Comparison of ENCODE assay signal across 7 cellular contexts in the genomic region with DNA sequence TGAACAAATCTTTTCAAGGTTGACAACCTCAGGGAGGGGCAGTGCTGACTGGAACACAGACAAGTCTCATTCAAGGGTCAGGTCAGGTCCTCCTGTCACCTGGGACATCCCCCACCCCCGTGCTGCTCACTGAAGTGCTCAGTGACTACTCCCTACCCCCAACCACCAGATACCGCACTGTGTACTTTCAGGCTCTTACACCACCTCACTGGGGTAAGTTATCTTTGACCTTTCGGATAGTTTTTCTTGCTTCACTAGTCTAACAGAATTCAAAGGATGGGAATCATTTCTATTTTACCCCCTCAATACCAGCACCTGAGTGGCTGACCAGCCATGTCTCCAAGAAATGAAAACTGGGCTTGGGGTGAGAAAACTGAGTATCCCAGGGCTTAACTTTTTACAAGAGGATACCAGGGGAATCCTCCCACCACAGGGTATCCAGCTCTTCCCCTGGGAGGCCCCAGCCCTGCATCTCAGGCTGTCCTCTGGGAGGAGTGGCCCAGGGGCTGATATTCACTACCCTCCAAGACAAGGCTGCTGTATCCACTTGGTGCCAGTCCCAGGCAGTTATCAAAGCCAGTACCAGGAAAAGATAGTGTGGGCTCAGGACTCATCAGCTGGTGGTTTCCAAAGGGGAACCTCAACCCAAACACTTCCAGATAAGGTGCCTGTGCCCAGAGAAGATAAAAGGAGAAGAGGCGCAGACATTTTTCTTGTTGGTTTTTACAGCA. TPM values are rescaled to one million over a fixed set of nuclear protein-coding genes. Genes with fewer than 3 reads are reported as not detected.
DNase-seq lines count a peak whose midpoint lies in the region; ATAC-seq, FAIRE-seq and TF ChIP-seq lines count a peak whose summit lies in the region.

No MANE protein-coding gene starts in this region.

- peak overlapping the region; percentile 99 to 100 for H3K27ac Mint-ChIP-seq in stimulated activated naive CD8-positive, alpha-beta T cell treated with anti-CD3 and anti-CD28 coated beads, Interleukin-15, amount 100 ng/mL, for 72 hours

- no peaks in the 10 kb centered on the region for H3K9me3 Mint-ChIP-seq in stimulated activated naive CD8-positive, alpha-beta T cell treated with anti-CD3 and anti-CD28 coated beads, Interleukin-15, amount 100 ng/mL, for 72 hours

- 69% methylated on average over 4 of the region's 4 CpGs for WGBS in SK-N-SH (ENCODE audit: low lambda C conversion rate)

- H3K27me3 ChIP-seq in SK-N-SH (ENCODE audit: insufficient read depth) (no peaks in the 10 kb centered on the region), PC-3 (ENCODE audit: low read length) (no peaks in the 10 kb centered on the region)

- FAIRE-seq in kidney (lab: Jason Lieb, UNC), result no peak

- H3K4me3 ChIP-seq in kidney (ENCODE audit: low read length in 2 of 2), result no peak overlapping the region
- no peak overlapping the region for H3K4me3 ChIP-seq in SK-N-SH (ENCODE audit: low read depth in 2 of 2, low read length in 1 of 2)
- no peak overlapping the region for H3K4me3 ChIP-seq in PC-3 (ENCODE audit: low read length)

- no peak for TF ChIP-seq RAD21 in SK-N-SH (IDR thresholded peaks at IDR 0.05; ENCODE audit: low read length)

- peak overlapping the region; percentile 35 to 78 for H3K27ac ChIP-seq in kidney (ENCODE audit: low read depth in 2 of 2, low read length in 2 of 2)
- H3K27ac ChIP-seq in SK-N-SH (ENCODE audit: low read depth in 2 of 2, low read length in 1 of 2), result no peak overlapping the region
- H3K27ac ChIP-seq in PC-3 (ENCODE audit: low read length), result no peak overlapping the region

- H3K9ac ChIP-seq in kidney (ENCODE audit: low read length in 2 of 2) (no peak overlapping the region), SK-N-SH (no peak overlapping the region), PC-3 (ENCODE audit: low read length) (no peak overlapping the region)

- no peaks in the 10 kb centered on the region for H3K27me3 Mint-ChIP-seq in stimulated activated naive CD8-positive, alpha-beta T cell treated with anti-CD3 and anti-CD28 coated beads, Interleukin-15, amount 100 ng/mL, for 72 hours

- H3K9me2 ChIP-seq in SK-N-SH, result no peaks in the 10 kb centered on the region
- no peaks in the 10 kb centered on the region for H3K9me2 ChIP-seq in PC-3 (replicated peaks; ENCODE audit: low read length)

- BruUV-seq in PC-3 (replicated peaks; lab: Mats Ljungman, UMichigan), result no TSS peak

- H3F3A ChIP-seq in SK-N-SH (replicated peaks; ENCODE audit: insufficient read depth) (no peaks in the 10 kb centered on the region), PC-3 (ENCODE audit: low read length, unreplicated experiment) (no peaks in the 10 kb centered on the region)

- peak overlapping the region; percentile 97 to 99 for H3K4me3 Mint-ChIP-seq in stimulated activated naive CD8-positive, alpha-beta T cell treated with anti-CD3 and anti-CD28 coated beads, Interleukin-15, amount 100 ng/mL, for 72 hours

- CTCF ChIA-PET in SK-N-SH (lab: Yijun Ruan, JAX), result interaction anchor here (1.8 kb wide), 1 partner anchor 272 kb away, joined by 4 read pairs; no protein-coding TSS in a partner anchor
- CTCF ChIA-PET in PC-3 (lab: Charles Lee), result no interaction called here

- H3K4me1 ChIP-seq in kidney (ENCODE audit: control insufficient read depth in 1 of 2, insufficient read depth in 1 of 2, low read depth in 1 of 2, low read length in 2 of 2) (peaks cover 5 to 14% of the 10 kb centered on the region in 2 donors), SK-N-SH (ENCODE audit: control insufficient read depth in 1 of 2, insufficient read depth in 2 of 2, low read depth in 1 of 2, low read length in 1 of 2) (peaks cover 0 to 14% of the 10 kb centered on the region in 2 experiments; a peak in 1 of 4 replicates), PC-3 (ENCODE audit: insufficient read depth, low read length) (peaks cover 13% of the 10 kb centered on the region)

- intact Hi-C loops in kidney (cut with DNase I) (no loop called here), PC-3 (cut with micrococcal nuclease) (no loop called here)

- peak; percentile 56 to 74 for DNase-seq in activated CD8-positive, alpha-beta memory T cell treated with anti-CD3 and anti-CD28 coated beads for 4 hours (ENCODE audit: low read depth in 2 of 2)
- DNase-seq in kidney (no peak), SK-N-SH (no peak), PC-3 (no peak)
- DNase-seq in stimulated activated naive CD8-positive, alpha-beta T cell treated with anti-CD3 and anti-CD28 coated beads, Interleukin-15, amount 100 ng/mL, for 72 hours, result peak; percentile 81 to 92

- TF ChIP-seq EP300 in SK-N-SH (IDR thresholded peaks at IDR 0.05; ENCODE audit: borderline replicate concordance in 1 of 2, low read depth in 1 of 2, low read length in 1 of 2), result no peak

- no peaks in the 10 kb centered on the region for H4K20me1 ChIP-seq in SK-N-SH (ENCODE audit: insufficient read depth)
- H4K20me1 ChIP-seq in PC-3 (ENCODE audit: low read length), result no peaks in the 10 kb centered on the region

- H3K9me3 ChIP-seq in kidney (ENCODE audit: control insufficient read depth in 1 of 2, low read length in 2 of 2), result no peaks in the 10 kb centered on the region
- no peaks in the 10 kb centered on the region for H3K9me3 ChIP-seq in SK-N-SH
- H3K9me3 ChIP-seq in PC-3 (ENCODE audit: low read length), result peaks cover 7% of the 10 kb centered on the region

- TF ChIP-seq CTCF in kidney (IDR thresholded peaks at IDR 0.05; ENCODE audit: borderline replicate concordance, extremely low read depth, insufficient read depth) (no peak), SK-N-SH (IDR thresholded peaks at IDR 0.05) (no peak), PC-3 (conservative IDR thresholded peaks at IDR 0.05; ENCODE audit: low read depth, low read length) (no peak)

- H3K4me2 ChIP-seq in SK-N-SH (no peak overlapping the region), PC-3 (ENCODE audit: low read length) (no peak overlapping the region)

- ATAC-seq in HG02973 (IDR thresholded peaks at IDR 0.05; ENCODE audit: unreplicated experiment), result peak; percentile 34
- ATAC-seq in stimulated activated naive CD8-positive, alpha-beta T cell treated with anti-CD3 and anti-CD28 coated beads, Interleukin-15, amount 100 ng/mL, for 72 hours, result peak; percentile 87
- no peak for ATAC-seq in GM21529 (IDR thresholded peaks at IDR 0.05; ENCODE audit: unreplicated experiment)
- no peak for ATAC-seq in PC-3

- no peaks in the 10 kb centered on the region; the same call in 1 of the 2 replicates for H3K79me2 ChIP-seq in SK-N-SH (ENCODE audit: insufficient read depth)
- H3K79me2 ChIP-seq in PC-3 (ENCODE audit: low read length), result no peaks in the 10 kb centered on the region

- H2AFZ ChIP-seq in SK-N-SH (ENCODE audit: low read depth), result no peak overlapping the region
- H2AFZ ChIP-seq in PC-3 (ENCODE audit: low read length), result no peak overlapping the region

- POLR2A ChIA-PET in SK-N-SH (lab: Yijun Ruan, JAX) (no interaction called here), PC-3 (lab: Charles Lee; ENCODE audit: unreplicated experiment) (no interaction called here)

- H3K36me3 ChIP-seq in kidney (ENCODE audit: control insufficient read depth in 1 of 2, insufficient read depth in 2 of 2, low read length in 2 of 2) (no peaks in the 10 kb centered on the region), SK-N-SH (replicated peaks in 1 of 2; ENCODE audit: control insufficient read depth in 1 of 2, insufficient read depth in 2 of 2, low read length in 1 of 2) (no peaks in the 10 kb centered on the region), PC-3 (ENCODE audit: low read depth, low read length) (no peaks in the 10 kb centered on the region)

- peaks cover 52% of the 10 kb centered on the region for H3K4me1 Mint-ChIP-seq in stimulated activated naive CD8-positive, alpha-beta T cell treated with anti-CD3 and anti-CD28 coated beads, Interleukin-15, amount 100 ng/mL, for 72 hours

TF ChIP-seq in SK-N-SH, 30 proteins besides CTCF, POLR2A, EP300 and RAD21 (continues in another document):
- TF ChIP-seq RXRA (IDR thresholded peaks at IDR 0.05; ENCODE audit: borderline replicate concordance, low read depth), result no peak
- no peak for TF ChIP-seq NFIC (IDR thresholded peaks at IDR 0.05; ENCODE audit: borderline replicate concordance)

RNA-seq across cellular contexts. Expression of gene ZNF563, which starts 2.1 kb away (rescaled TPM):
- total RNA-seq in kidney (6.8 TPM), PC-3 (2014; rRNA removed) (1.1 and 2.1 TPM in 2 replicates)
- polyA plus RNA-seq in kidney (ENCODE audit: insufficient read depth, low read depth, low replicate concordance) (4.6 TPM), SK-N-SH (2012; rRNA removed) (0.99 and 1.3 TPM in 2 replicates)
- polyA plus RNA-seq in SK-N-SH (2012; cell fraction: cytosol; rRNA removed), result 1.3 and 1.5 TPM in 2 replicates
- 1.8 and 1.9 TPM in 2 replicates for polyA plus RNA-seq in SK-N-SH (2012; cell fraction: nucleus; rRNA removed)

RNA-seq across cellular contexts. Expression of gene ZNF442, which starts 34.1 kb away (rescaled TPM):
- total RNA-seq in kidney, result 9.1 TPM
- polyA plus RNA-seq in kidney (ENCODE audit: insufficient read depth, low read depth, low replicate concordance), result 2.1 TPM
- polyA plus RNA-seq in SK-N-SH (2012; rRNA removed), result 0.43 and 0.70 TPM in 2 replicates
- 0.50 and 0.62 TPM in 2 replicates for polyA plus RNA-seq in SK-N-SH (2012; cell fraction: cytosol; rRNA removed)
- polyA plus RNA-seq in SK-N-SH (2012; cell fraction: nucleus; rRNA removed), result 0.58 and 0.68 TPM in 2 replicates
- 0.63 and 1.1 TPM in 2 replicates for total RNA-seq in PC-3 (2014; rRNA removed)

RNA-seq across cellular contexts. Expression of gene ZNF44, which starts 36.7 kb away (rescaled TPM):
- total RNA-seq in kidney, result 35.5 TPM
- polyA plus RNA-seq in kidney (ENCODE audit: insufficient read depth, low read depth, low replicate concordance), result 27.1 TPM
- 3.4 and 3.6 TPM in 2 replicates for polyA plus RNA-seq in SK-N-SH (2012; rRNA removed)
- polyA plus RNA-seq in SK-N-SH (2012; cell fraction: cytosol; rRNA removed), result 2.8 and 3.0 TPM in 2 replicates
- 7.3 and 10.7 TPM in 2 replicates for polyA plus RNA-seq in SK-N-SH (2012; cell fraction: nucleus; rRNA removed)
- total RNA-seq in PC-3 (2014; rRNA removed), result 3.0 and 8.2 TPM in 2 replicates

Comparison
In these comparisons a context has a peak if more than half of its experiments do, and no peak if none do; other contexts are left out.
1. ATAC-seq: peak in HG02973 (single experiment) and stimulated activated naive CD8-positive, alpha-beta T cell treated with anti-CD3 and anti-CD28 coated beads, Interleukin-15, amount 100 ng/mL, for 72 hours (single experiment); none in GM21529 (single experiment) and PC-3 (single experiment).
2. DNase-seq: peak in activated CD8-positive, alpha-beta memory T cell treated with anti-CD3 and anti-CD28 coated beads for 4 hours (2 of 2) and stimulated activated naive CD8-positive, alpha-beta T cell treated with anti-CD3 and anti-CD28 coated beads, Interleukin-15, amount 100 ng/mL, for 72 hours (2 of 2); none in kidney (single experiment), SK-N-SH (single experiment) and PC-3 (single experiment).
3. H3K27ac ChIP-seq: peak in kidney (2 of 2); none in SK-N-SH (0 of 2) and PC-3 (single experiment).